14 cellular contexts compared by ENCODE assay signal in genomic region chrX:22365460-22365859, GRCh38.
DNase-seq lines count a peak whose midpoint lies in the region; ATAC-seq and TF ChIP-seq lines count a peak whose summit lies in the region.
"Had no signal": no experiment of that assay in that cellular context is flagged by ENCODE, and none has a peak within 500 bp of the region (broad histone marks: within the 10 kb centered on the region; RNA-seq: fewer than 3 reads in every experiment).

No MANE protein-coding gene starts in this region.

- no peak overlapping the region for H3K4ac ChIP-seq in IMR-90 (ENCODE audit: low read depth, low read length)

- H3K36me3 ChIP-seq in IMR-90 (ENCODE audit: control insufficient read depth, insufficient read depth, low read length) (no peaks in the 10 kb centered on the region), body of pancreas (replicated peaks in 1 of 2; ENCODE audit: insufficient read depth in 1 of 2, low read depth in 2 of 2) (no peaks in the 10 kb centered on the region)

- no peaks in the 10 kb centered on the region for H4K20me1 ChIP-seq in IMR-90 (ENCODE audit: insufficient read depth, low read length)

- H2BK120ac ChIP-seq in IMR-90 (ENCODE audit: low read depth, low read length): no peak overlapping the region

- H2BK5ac ChIP-seq in IMR-90 (ENCODE audit: low read depth, low read length, poor library complexity, severe bottlenecking): no peak overlapping the region

- no peak overlapping the region for H3K4me2 ChIP-seq in IMR-90 (ENCODE audit: low read depth, low read length)

- BruUV-seq in IMR-90 (replicated peaks; lab: Mats Ljungman, UMichigan): no TSS peak

- no CpG with 5 or more reads among the region's 3 CpGs for WGBS in IMR-90 (ENCODE audit: extremely low coverage in 2 of 2, insufficient read length in 1 of 2), 2 experiments
- 78 to 81% methylated on average over 3 of the region's 3 CpGs for WGBS in body of pancreas, 2 donors

- H3K9me1 ChIP-seq in IMR-90 (ENCODE audit: insufficient read depth, low read length): no peaks in the 10 kb centered on the region

- CTCF ChIA-PET in IMR-90 (lab: Yijun Ruan, JAX): no interaction called here

- no peak overlapping the region for H3K27ac ChIP-seq in IMR-90 (ENCODE audit: insufficient read depth, low read length)
- H3K27ac ChIP-seq in body of pancreas: no peak overlapping the region

- no peak for TF ChIP-seq CTCF in IMR-90 (conservative IDR thresholded peaks at IDR 0.05; ENCODE audit: low read depth, low read length)
- TF ChIP-seq CTCF in astrocyte of the spinal cord (IDR thresholded peaks at IDR 0.05; ENCODE audit: low read depth, low read length): no peak
- no peak for TF ChIP-seq CTCF in body of pancreas (IDR thresholded peaks at IDR 0.05)

- H3K14ac ChIP-seq in IMR-90 (replicated peaks; ENCODE audit: low read depth, low read length): no peak overlapping the region

- H3K4me1 ChIP-seq in IMR-90 (ENCODE audit: control insufficient read depth, insufficient read depth, low read length) (peaks cover 2% of the 10 kb centered on the region; the same call in 1 of the 2 replicates), body of pancreas (no peaks in the 10 kb centered on the region)

- H2BK20ac ChIP-seq in IMR-90 (ENCODE audit: low read depth, low read length): peak overlapping the region; percentile 32; the same call in 1 of the 2 replicates

- no peak overlapping the region for H3K9ac ChIP-seq in IMR-90 (ENCODE audit: low read depth, low read length)

- no peaks in the 10 kb centered on the region for H3K79me1 ChIP-seq in IMR-90 (ENCODE audit: low read depth in 1 of 2, low read length in 2 of 2)

- no peak overlapping the region for H3K23ac ChIP-seq in IMR-90 (ENCODE audit: low read depth, low read length)

- H4K91ac ChIP-seq in IMR-90 (ENCODE audit: insufficient read depth, low read depth, low read length): no peak overlapping the region

- intact Hi-C loops in IMR-90 (cut with micrococcal nuclease) (no loop called here), body of pancreas (cut with DNase I) (no loop called here)

- DNase-seq in AG08395 (ENCODE audit: low spot score): peak; percentile 25
- peak; percentile 91 for DNase-seq in IMR-90
- peak; percentile 90 for DNase-seq in astrocyte of the spinal cord (ENCODE audit: low read depth, low spot score)
- DNase-seq in glomerular visceral epithelial cell (ENCODE audit: extremely low spot score): peak; percentile 53
- DNase-seq in body of pancreas: no peak
- DNase-seq in SHP77 (lab: John Stamatoyannopoulos, UW): no peak
- DNase-seq: DMS79; effector CD8-positive, alpha-beta T cell; mesendoderm; NCI-H1092 treated with DMSO at 0.1 percent for 48 hours; NCI-H774; stimulated activated CD4-positive, alpha-beta T cell treated with anti-CD3 and anti-CD28 coated beads, Interleukin-15, amount 100 ng/mL, for 24 hours had no signal

- no peak overlapping the region for H3K18ac ChIP-seq in IMR-90 (ENCODE audit: low read depth, low read length)

- no peak overlapping the region for H3K56ac ChIP-seq in IMR-90 (ENCODE audit: extremely low read depth, insufficient read depth, low read length)

- POLR2A ChIA-PET in IMR-90 (lab: Charles Lee; ENCODE audit: unreplicated experiment): no interaction called here

- in situ Hi-C loops in IMR-90 (cut with MboI; ENCODE audit: low sequenced_read_pairs): no loop called here
- in situ Hi-C loops in astrocyte of the spinal cord (cut with HindIII; ENCODE audit: low sequenced_read_pairs): no loop called here

- H3K4me3 ChIP-seq in IMR-90 (ENCODE audit: insufficient read depth, low read depth, low read length) (no peak overlapping the region), astrocyte of the spinal cord (ENCODE audit: low read depth, low read length) (no peak overlapping the region), body of pancreas (no peak overlapping the region)

- H3K9me3 ChIP-seq in IMR-90 (ENCODE audit: control insufficient read depth, insufficient read depth, low read length) (no peaks in the 10 kb centered on the region), body of pancreas (no peaks in the 10 kb centered on the region)

- H4K8ac ChIP-seq in IMR-90 (ENCODE audit: low read depth in 2 of 2, low read length in 2 of 2): no peak overlapping the region

- no peak for TF ChIP-seq RAD21 in IMR-90 (IDR thresholded peaks at IDR 0.05; ENCODE audit: low read length)

- no peaks in the 10 kb centered on the region for H3K27me3 ChIP-seq in IMR-90 (ENCODE audit: control insufficient read depth, insufficient read depth, low read length)
- H3K27me3 ChIP-seq in body of pancreas: no peaks in the 10 kb centered on the region

- no peak overlapping the region for H2AK9ac ChIP-seq in IMR-90 (replicated peaks; ENCODE audit: low read depth, low read length, poor library complexity)

- dilution Hi-C loops in IMR-90 (cut with HindIII; ENCODE audit: low sequenced_read_pairs, unreplicated experiment): no loop called here

- ATAC-seq in IMR-90 (ENCODE audit: low read depth): peak; percentile 51
- ATAC-seq in body of pancreas: no peak
- no peak for ATAC-seq in GM21529 (IDR thresholded peaks at IDR 0.05; ENCODE audit: unreplicated experiment)
- ATAC-seq in GM21723 (IDR thresholded peaks at IDR 0.05; ENCODE audit: unreplicated experiment): no peak

- no peak overlapping the region for H2AFZ ChIP-seq in IMR-90 (replicated peaks; ENCODE audit: low read length, poor library complexity)

- no peak overlapping the region for H2BK15ac ChIP-seq in IMR-90 (ENCODE audit: low read depth, low read length)

- TF ChIP-seq POLR2A in IMR-90 (IDR thresholded peaks at IDR 0.05; ENCODE audit: low read depth, low read length): no peak
- no peak for TF ChIP-seq POLR2A in body of pancreas (IDR thresholded peaks at IDR 0.05)

- H4K5ac ChIP-seq in IMR-90 (ENCODE audit: low read depth, low read length): no peak overlapping the region

- H2AK5ac ChIP-seq in IMR-90 (ENCODE audit: low read depth, low read length): no peak overlapping the region

TF ChIP-seq in IMR-90, 13 proteins besides CTCF, POLR2A, EP300 and RAD21:
- TF ChIP-seq RFX5 (IDR thresholded peaks at IDR 0.05; ENCODE audit: low read depth, low read length) (no peak), SMC3 (IDR thresholded peaks at IDR 0.05; ENCODE audit: low read depth, low read length) (no peak), CEBPB (IDR thresholded peaks at IDR 0.05; ENCODE audit: low read depth, low read length) (peak; percentile 86), ELK1 (IDR thresholded peaks at IDR 0.05; ENCODE audit: borderline replicate concordance, low read depth, low read length) (no peak), BHLHE40 (IDR thresholded peaks at IDR 0.05; ENCODE audit: low read depth, low read length) (no peak), NFE2L2 (IDR thresholded peaks at IDR 0.05; ENCODE audit: low read depth, low read length) (peak; percentile 48; the same call in 1 of the 2 replicates), MAZ (IDR thresholded peaks at IDR 0.05; ENCODE audit: borderline replicate concordance, low read depth, low read length) (0 out of 2 replicates have a peak, but pooled peaks have one; percentile 27), FOS (IDR thresholded peaks at IDR 0.05; ENCODE audit: low read depth, low read length) (peak; percentile 68)

Comparison
In these comparisons a context has a peak if more than half of its experiments do, and no peak if none do; other contexts are left out.
1. DNase-seq: peak in AG08395 (single experiment), IMR-90 (single experiment), astrocyte of the spinal cord (single experiment) and glomerular visceral epithelial cell (single experiment); none in body of pancreas (0 of 4) and SHP77 (0 of 2).